Comparison of ENCODE assay signal across 8 cellular contexts in genomic region chr21:46459024-46459355, GRCh38. TPM values are rescaled to one million over a fixed set of nuclear protein-coding genes. Genes with fewer than 3 reads are reported as not detected.
DNase-seq lines count a peak whose midpoint lies in the region; ATAC-seq and TF ChIP-seq lines count a peak whose summit lies in the region.

No MANE protein-coding gene starts in this region.

- no peaks in the 10 kb centered on the region for H3K9me3 Mint-ChIP-seq in activated CD4-positive, alpha-beta memory T cell treated with anti-CD3 and anti-CD28 coated beads, Interleukin-2, amount 10 ng/mL, durations not matched to agents 7 days and 5 days
- H3K9me3 Mint-ChIP-seq in stimulated activated memory B cell treated with anti-CD40 and anti-IgM and Interleukin-4, amounts not matched to agents 10 μg/mL and 1 μg/mL and 100 μg/mL, for 72 hours = no peaks in the 10 kb centered on the region

- 0 out of 2 replicates have a peak, but pooled peaks cover 3% of the 10 kb centered on the region for H3K4me1 ChIP-seq in HEK293 (ENCODE audit: control insufficient read depth, insufficient read depth, low read length)
- no peaks in the 10 kb centered on the region for H3K4me1 ChIP-seq in iPS DF 6.9 (ENCODE audit: control insufficient read depth, insufficient read depth, low read length)

- H3K27ac Mint-ChIP-seq in activated CD4-positive, alpha-beta memory T cell treated with anti-CD3 and anti-CD28 coated beads, Interleukin-2, amount 10 ng/mL, durations not matched to agents 7 days and 5 days = peak overlapping the region; percentile 81
- H3K27ac Mint-ChIP-seq in stimulated activated memory B cell treated with anti-CD40 and anti-IgM and Interleukin-4, amounts not matched to agents 10 μg/mL and 1 μg/mL and 100 μg/mL, for 72 hours = peak overlapping the region; percentile 92

- no CpG with 5 or more reads among the region's 36 CpGs for WGBS in iPS DF 6.9 (ENCODE audit: insufficient coverage, insufficient read length)

- H3K4me3 ChIP-seq in HEK293 (ENCODE audit: low read depth, low read length) (peak overlapping the region; percentile 86), iPS DF 6.9 (ENCODE audit: low read length) (peak overlapping the region; percentile 96)

- peak overlapping the region; percentile 72; the same call in 1 of the 2 replicates for H3K27ac ChIP-seq in HEK293 (ENCODE audit: extremely low read depth, low read depth, low read length)
- H3K27ac ChIP-seq in iPS DF 6.9 (ENCODE audit: low read length) = no peak overlapping the region

- TF ChIP-seq CTCF in HEK293 (tag by site-specific recombination; IDR thresholded peaks at IDR 0.05) = no peak

- no peaks in the 10 kb centered on the region for H3K27me3 Mint-ChIP-seq in activated CD4-positive, alpha-beta memory T cell treated with anti-CD3 and anti-CD28 coated beads, Interleukin-2, amount 10 ng/mL, durations not matched to agents 7 days and 5 days
- no peaks in the 10 kb centered on the region for H3K27me3 Mint-ChIP-seq in stimulated activated memory B cell treated with anti-CD40 and anti-IgM and Interleukin-4, amounts not matched to agents 10 μg/mL and 1 μg/mL and 100 μg/mL, for 72 hours

- H3K36me3 ChIP-seq in HEK293 (ENCODE audit: control insufficient read depth in 2 of 2, insufficient read depth in 1 of 2, low read length in 2 of 2) (peaks cover 10 to 39% of the 10 kb centered on the region in 2 experiments; a peak in 2 of 3 replicates), iPS DF 6.9 (ENCODE audit: control insufficient read depth, insufficient read depth, low read length) (0 out of 2 replicates have a peak, but pooled peaks cover 2% of the 10 kb centered on the region)

- peaks cover 37% of the 10 kb centered on the region for H3K4me1 Mint-ChIP-seq in activated CD4-positive, alpha-beta memory T cell treated with anti-CD3 and anti-CD28 coated beads, Interleukin-2, amount 10 ng/mL, durations not matched to agents 7 days and 5 days
- peaks cover 44% of the 10 kb centered on the region for H3K4me1 Mint-ChIP-seq in stimulated activated memory B cell treated with anti-CD40 and anti-IgM and Interleukin-4, amounts not matched to agents 10 μg/mL and 1 μg/mL and 100 μg/mL, for 72 hours

- DNase-seq in activated CD4-positive, alpha-beta memory T cell treated with anti-CD3 and anti-CD28 coated beads, Interleukin-2, amount 10 ng/mL, durations not matched to agents 7 days and 5 days = no peak
- no peak for DNase-seq in iPS DF 6.9 (ENCODE audit: low read depth, low spot score)
- no peak for DNase-seq in effector CD4-positive, alpha-beta T cell
- no peak for DNase-seq in ecto neural progenitor cell (ENCODE audit: low spot score)
- DNase-seq in ureter (ENCODE audit: low spot score) = no peak

- peaks cover 29% of the 10 kb centered on the region for H3K36me3 Mint-ChIP-seq in activated CD4-positive, alpha-beta memory T cell treated with anti-CD3 and anti-CD28 coated beads, Interleukin-2, amount 10 ng/mL, durations not matched to agents 7 days and 5 days (ENCODE audit: low read depth)
- peaks cover 10% of the 10 kb centered on the region for H3K36me3 Mint-ChIP-seq in stimulated activated memory B cell treated with anti-CD40 and anti-IgM and Interleukin-4, amounts not matched to agents 10 μg/mL and 1 μg/mL and 100 μg/mL, for 72 hours

- peak overlapping the region; percentile 85 for H3K4me3 Mint-ChIP-seq in activated CD4-positive, alpha-beta memory T cell treated with anti-CD3 and anti-CD28 coated beads, Interleukin-2, amount 10 ng/mL, durations not matched to agents 7 days and 5 days
- peak overlapping the region; percentile 82 for H3K4me3 Mint-ChIP-seq in stimulated activated memory B cell treated with anti-CD40 and anti-IgM and Interleukin-4, amounts not matched to agents 10 μg/mL and 1 μg/mL and 100 μg/mL, for 72 hours

- no peaks in the 10 kb centered on the region for H3K9me3 ChIP-seq in HEK293 (ENCODE audit: control insufficient read depth, insufficient read depth, low read depth, low read length)
- H3K9me3 ChIP-seq in iPS DF 6.9 (ENCODE audit: control insufficient read depth, insufficient read depth, low read length) = no peaks in the 10 kb centered on the region

- POLR2A ChIA-PET in HEK293 (lab: Yijun Ruan, JAX) = interaction anchor here (0.5 to 2.5 kb wide), 3 partner anchors 11 to 177 kb away, joined by 4 to 11 read pairs (median 4); partner anchors contain the start of gene PRMT2
- POLR2A ChIA-PET in activated CD4-positive, alpha-beta memory T cell treated with anti-CD3 and anti-CD28 coated beads, Interleukin-2, amount 10 ng/mL, durations not matched to agents 7 days and 5 days (lab: Charles Lee) = interaction anchor here (1.0 to 6.9 kb wide), 13 partner anchors 10 to 181 kb away, joined by 3 to 61 read pairs (median 5); partner anchors contain the start of genes C21orf58, PCNT and PRMT2

- CTCF ChIA-PET in HEK293 (lab: Yijun Ruan, JAX) = no interaction called here
- CTCF ChIA-PET in activated CD4-positive, alpha-beta memory T cell treated with anti-CD3 and anti-CD28 coated beads, Interleukin-2, amount 10 ng/mL, durations not matched to agents 7 days and 5 days (lab: Charles Lee) = interaction anchor here (1.5 to 2.5 kb wide), 2 partner anchors 42 to 181 kb away, joined by 4 to 9 read pairs; no protein-coding TSS in a partner anchor

- ATAC-seq in stimulated activated memory B cell treated with anti-CD40 and anti-IgM and Interleukin-4, amounts not matched to agents 10 μg/mL and 1 μg/mL and 100 μg/mL, for 72 hours = peak; percentile 53
- ATAC-seq in GM19395 (IDR thresholded peaks at IDR 0.05; ENCODE audit: unreplicated experiment) = no peak

- no peaks in the 10 kb centered on the region for H3K27me3 ChIP-seq in iPS DF 6.9 (ENCODE audit: control insufficient read depth, insufficient read depth, low read length)

TF ChIP-seq in HEK293, 187 proteins besides CTCF, POLR2A, EP300 and RAD21 (continues in another document):
- no peak for TF ChIP-seq SCRT1 (tag by site-specific recombination; IDR thresholded peaks at IDR 0.05; ENCODE audit: borderline replicate concordance)
- TF ChIP-seq ZNF704 (tag by site-specific recombination; IDR thresholded peaks at IDR 0.05) = no peak
- no peak for TF ChIP-seq ZNF311 (tag by site-specific recombination; IDR thresholded peaks at IDR 0.05; ENCODE audit: borderline replicate concordance)
- TF ChIP-seq ZFP69B (tag by site-specific recombination; IDR thresholded peaks at IDR 0.05) = no peak
- TF ChIP-seq ZNF341 (tag by site-specific recombination; IDR thresholded peaks at IDR 0.05; ENCODE audit: low read depth) = peak; percentile 28; the same call in 1 of the 2 replicates
- no peak for TF ChIP-seq GLI4 (tag by site-specific recombination; IDR thresholded peaks at IDR 0.05)
- no peak for TF ChIP-seq ZNF623 (tag by site-specific recombination; IDR thresholded peaks at IDR 0.05)
- TF ChIP-seq ZNF394 (tag by site-specific recombination; IDR thresholded peaks at IDR 0.05; ENCODE audit: borderline replicate concordance) = no peak
- TF ChIP-seq, protein P1, sequence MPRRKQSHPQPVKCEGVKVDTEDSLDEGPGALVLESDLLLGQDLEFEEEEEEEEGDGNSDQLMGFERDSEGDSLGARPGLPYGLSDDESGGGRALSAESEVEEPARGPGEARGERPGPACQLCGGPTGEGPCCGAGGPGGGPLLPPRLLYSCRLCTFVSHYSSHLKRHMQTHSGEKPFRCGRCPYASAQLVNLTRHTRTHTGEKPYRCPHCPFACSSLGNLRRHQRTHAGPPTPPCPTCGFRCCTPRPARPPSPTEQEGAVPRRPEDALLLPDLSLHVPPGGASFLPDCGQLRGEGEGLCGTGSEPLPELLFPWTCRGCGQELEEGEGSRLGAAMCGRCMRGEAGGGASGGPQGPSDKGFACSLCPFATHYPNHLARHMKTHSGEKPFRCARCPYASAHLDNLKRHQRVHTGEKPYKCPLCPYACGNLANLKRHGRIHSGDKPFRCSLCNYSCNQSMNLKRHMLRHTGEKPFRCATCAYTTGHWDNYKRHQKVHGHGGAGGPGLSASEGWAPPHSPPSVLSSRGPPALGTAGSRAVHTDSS (tag by site-specific recombination; IDR thresholded peaks at IDR 0.05) = no peak
- peak; percentile 12; the same call in 1 of the 2 replicates for TF ChIP-seq KLF8 (tag by site-specific recombination; IDR thresholded peaks at IDR 0.05)
- no peak for TF ChIP-seq ZNF2 (tag by site-specific recombination; IDR thresholded peaks at IDR 0.05)

RNA-seq across cellular contexts. Expression of gene DIP2A, which starts 0.3 kb away (rescaled TPM):
- 10 to 100 TPM; 52.9 to 53.2 TPM for total RNA-seq in activated CD4-positive, alpha-beta memory T cell treated with anti-CD3 and anti-CD28 coated beads, Interleukin-2, amount 10 ng/mL, durations not matched to agents 7 days and 5 days
- total RNA-seq in ureter = 52.9 TPM
